Comparison of ENCODE assay signal across 8 cellular contexts in genomic region chr18:8706981-8707940, GRCh38. TPM values are rescaled to one million over a fixed set of nuclear protein-coding genes. Genes with fewer than 3 reads are reported as not detected.
DNase-seq lines count a peak whose midpoint lies in the region; ATAC-seq and TF ChIP-seq lines count a peak whose summit lies in the region.

No MANE protein-coding gene starts in this region.

- H3K9me3 Mint-ChIP-seq in CD8-positive, alpha-beta memory T cell = peaks cover 0 to 3% (median 1%) of the 10 kb centered on the region in 5 donors
- H3K9me3 Mint-ChIP-seq in T-cell = no peaks in the 10 kb centered on the region
- H3K9me3 Mint-ChIP-seq in endothelial cell (ENCODE audit: unreplicated experiment) = no peaks in the 10 kb centered on the region

- H3K4me1 ChIP-seq in CD8-positive, alpha-beta memory T cell (ENCODE audit: insufficient read depth, low read length) = peaks cover 19% of the 10 kb centered on the region
- H3K4me1 ChIP-seq in HUES64 (ENCODE audit: insufficient read depth, low read length) = peaks cover 33% of the 10 kb centered on the region
- H3K4me1 ChIP-seq in mesodermal cell (ENCODE audit: control insufficient read depth, insufficient read depth, low read length, poor library complexity, severe bottlenecking) = peaks cover 13% of the 10 kb centered on the region
- peaks cover 0 to 22% (median 8%) of the 10 kb centered on the region in 4 donors for H3K4me1 ChIP-seq in transverse colon

- peaks cover 28% of the 10 kb centered on the region for H3K27me3 ChIP-seq in CD8-positive, alpha-beta memory T cell (ENCODE audit: insufficient read depth, low read length, poor library complexity, severe bottlenecking)
- peaks cover 30% of the 10 kb centered on the region for H3K27me3 ChIP-seq in HUES64 (ENCODE audit: insufficient read depth, low read length)
- H3K27me3 ChIP-seq in transverse colon = peaks cover 73% of the 10 kb centered on the region

- H3K4me3 Mint-ChIP-seq in CD8-positive, alpha-beta memory T cell = peak overlapping the region; percentile 87 to 97 (median 93)
- H3K4me3 Mint-ChIP-seq in T-cell (peak overlapping the region; percentile 86 to 91 (median 87)), endothelial cell (ENCODE audit: unreplicated experiment) (peak overlapping the region; percentile 93)

- peak in 1 of 5 donors; percentile 14 for DNase-seq in CD8-positive, alpha-beta memory T cell
- peak in 6 of 34 experiments; percentile 1 to 26 (median 15) for DNase-seq in T-cell
- DNase-seq in endothelial cell (ENCODE audit: low spot score) = peak; percentile 50
- no peak for DNase-seq in transverse colon
- no peak for DNase-seq in stimulated activated naive CD4-positive, alpha-beta T cell treated with Interleukin-2 at 50 U/mL for 16 hours (lab: John Stamatoyannopoulos, UW)
- no peak for DNase-seq in OCI-M1 (lab: John Stamatoyannopoulos, UW)

- TF ChIP-seq POLR2A in transverse colon (IDR thresholded peaks at IDR 0.05) = no peak

- no peak overlapping the region for H3K27ac ChIP-seq in CD8-positive, alpha-beta memory T cell (ENCODE audit: low read depth, low read length)
- H3K27ac ChIP-seq in HUES64 (ENCODE audit: low read depth, low read length) (no peak overlapping the region), mesodermal cell (ENCODE audit: low read depth, low read length, severe bottlenecking) (no peak overlapping the region), transverse colon (peak overlapping the region; percentile 78 to 93 (median 88))

- intact Hi-C loops in transverse colon (cut with DNase I; ENCODE audit: low total_unique reads) = loop anchor here (5.0 to 10.0 kb wide), 2 partner anchors 68 to 430 kb away; partner anchors contain the start of gene ANKRD12

- no peak for ATAC-seq in T-cell (replicated peaks in 1 of 4)

- peak overlapping the region; percentile 53 for H3K9ac ChIP-seq in HUES64 (ENCODE audit: low read depth, low read length)

- peak overlapping the region; percentile 13 to 92 (median 64) for H3K27ac Mint-ChIP-seq in CD8-positive, alpha-beta memory T cell
- H3K27ac Mint-ChIP-seq in T-cell (peak overlapping the region in 1 of 2 donors; percentile 79), endothelial cell (ENCODE audit: unreplicated experiment) (peak overlapping the region; percentile 68)

- H3K9me3 ChIP-seq in CD8-positive, alpha-beta memory T cell (ENCODE audit: low read length) = no peaks in the 10 kb centered on the region
- H3K9me3 ChIP-seq in HUES64 (ENCODE audit: insufficient read depth, low read depth, low read length) (no peaks in the 10 kb centered on the region), mesodermal cell (ENCODE audit: control insufficient read depth, low read length) (no peaks in the 10 kb centered on the region), transverse colon (no peaks in the 10 kb centered on the region)

- H3K36me3 Mint-ChIP-seq in CD8-positive, alpha-beta memory T cell = peaks cover 0 to 5% (median 3%) of the 10 kb centered on the region in 3 donors
- H3K36me3 Mint-ChIP-seq in T-cell (no peaks in the 10 kb centered on the region), endothelial cell (ENCODE audit: low read depth, unreplicated experiment) (peaks cover 3% of the 10 kb centered on the region)

- TF ChIP-seq EP300 in transverse colon (IDR thresholded peaks at IDR 0.05; ENCODE audit: low read depth) = no peak

- no peak for TF ChIP-seq CTCF in endothelial cell (IDR thresholded peaks at IDR 0.05; ENCODE audit: unreplicated experiment)
- TF ChIP-seq CTCF in transverse colon (IDR thresholded peaks at IDR 0.05) = peak in 4 of 5 experiments; percentile 13 to 30 (median 23)

- in situ Hi-C loops in transverse colon (cut with MboI; ENCODE audit: low pct_ligation_motif_present in 1 of 4, low pct_unique_long_range_greater_than_20kb in 1 of 4, low sequenced_read_pairs in 3 of 4) = loop anchor here in 1 of 4 donors (10.0 kb wide), 1 partner anchor 278 kb away; no protein-coding TSS in a partner anchor

- peaks cover 14 to 27% (median 19%) of the 10 kb centered on the region in 3 donors for H3K4me1 Mint-ChIP-seq in CD8-positive, alpha-beta memory T cell
- H3K4me1 Mint-ChIP-seq in T-cell (peaks cover 14 to 24% (median 21%) of the 10 kb centered on the region in 3 donors), endothelial cell (ENCODE audit: unreplicated experiment) (peaks cover 5% of the 10 kb centered on the region)

- H3K4me3 ChIP-seq in CD8-positive, alpha-beta memory T cell (ENCODE audit: low read length) = peak overlapping the region; percentile 37
- H3K4me3 ChIP-seq in HUES64 (ENCODE audit: low read length) (peak overlapping the region; percentile 54), mesodermal cell (ENCODE audit: extremely low read depth, insufficient read depth, low read length, poor library complexity, severe bottlenecking) (peak overlapping the region; percentile 53), transverse colon (peak overlapping the region; percentile 32 to 65 (median 57))

- no peaks in the 10 kb centered on the region for H3K36me3 ChIP-seq in CD8-positive, alpha-beta memory T cell (ENCODE audit: insufficient read depth, low read length)
- H3K36me3 ChIP-seq in HUES64 (ENCODE audit: insufficient read depth, low read length) (peaks cover 6% of the 10 kb centered on the region), mesodermal cell (ENCODE audit: control insufficient read depth, insufficient read depth, low read length) (no peaks in the 10 kb centered on the region), transverse colon (no peaks in the 10 kb centered on the region)

- H3K27me3 Mint-ChIP-seq in CD8-positive, alpha-beta memory T cell = peaks cover 24 to 54% of the 10 kb centered on the region in 2 donors
- H3K27me3 Mint-ChIP-seq in T-cell = peaks cover 40 to 53% of the 10 kb centered on the region in 2 donors
- H3K27me3 Mint-ChIP-seq in endothelial cell (ENCODE audit: unreplicated experiment) = peaks cover 24% of the 10 kb centered on the region

- whole genome bisulfite sequencing in HUES64 = 3% methylated on average over 41 of the region's 41 CpGs
- 5 to 6% methylated on average over 29 to 37 of the region's 41 CpGs for WGBS in mesodermal cell (ENCODE audit: insufficient coverage in 2 of 2), 2 experiments
- WGBS in transverse colon (ENCODE audit: low coverage in 1 of 2), 2 donors = 16% methylated on average over 31 of the region's 41 CpGs; no CpG with 5 or more reads in 1 of the 2 donors

- POLR2A ChIA-PET in CD8-positive, alpha-beta memory T cell (lab: Charles Lee) = interaction anchor here (0.5 to 0.7 kb wide), 2 partner anchors 21 to 409 kb away, joined by 3 read pairs; no protein-coding TSS in a partner anchor
- POLR2A ChIA-PET in T-cell (lab: Charles Lee) = no interaction called here

- CTCF ChIA-PET in CD8-positive, alpha-beta memory T cell (lab: Charles Lee) = interaction anchor here (1.4 to 1.6 kb wide), 2 partner anchors 10 to 79 kb away, joined by 3 to 5 read pairs; no protein-coding TSS in a partner anchor
- CTCF ChIA-PET in T-cell (lab: Charles Lee) = interaction anchor here (0.9 to 1.7 kb wide), 3 partner anchors 10 to 281 kb away, joined by 3 to 4 read pairs (median 3); no protein-coding TSS in a partner anchor

RNA-seq across cellular contexts. Expression of gene MTCL1, which starts 1.9 kb away (rescaled TPM):
- 1 to 10 TPM; 1.0 to 1.1 TPM for total RNA-seq in CD8-positive, alpha-beta memory T cell
- polyA plus RNA-seq in CD8-positive, alpha-beta memory T cell = not detected
- 21.1 TPM for polyA plus RNA-seq in HUES64 (2013, experiment 1 of 2)
- 18.8 TPM for polyA plus RNA-seq in HUES64 (2013, experiment 2 of 2)
- total RNA-seq in T-cell (under 1 TPM; 0.40 to 0.98 (median 0.83) TPM), endothelial cell (ENCODE audit: unreplicated experiment) (3.8 TPM), transverse colon (10 to 100 TPM; 12.3 to 35.9 (median 26.1) TPM)
- polyA plus RNA-seq in mesodermal cell (2013, experiment 1 of 2) = 8.7 TPM
- 7.6 TPM for polyA plus RNA-seq in mesodermal cell (2013, experiment 2 of 2)

Comparison
In these comparisons a context has a peak if more than half of its experiments do, and no peak if none do; other contexts are left out.
1. H3K27ac ChIP-seq: peak in transverse colon (4 of 4); none in CD8-positive, alpha-beta memory T cell (single experiment), HUES64 (single experiment) and mesodermal cell (single experiment).
2. Peak in every context shown above with its lines, with median percentiles within 50 percentile points of each other: H3K4me3 ChIP-seq and H3K4me3 Mint-ChIP-seq.